5 cellular contexts compared by ENCODE assay signal in the genomic region with DNA sequence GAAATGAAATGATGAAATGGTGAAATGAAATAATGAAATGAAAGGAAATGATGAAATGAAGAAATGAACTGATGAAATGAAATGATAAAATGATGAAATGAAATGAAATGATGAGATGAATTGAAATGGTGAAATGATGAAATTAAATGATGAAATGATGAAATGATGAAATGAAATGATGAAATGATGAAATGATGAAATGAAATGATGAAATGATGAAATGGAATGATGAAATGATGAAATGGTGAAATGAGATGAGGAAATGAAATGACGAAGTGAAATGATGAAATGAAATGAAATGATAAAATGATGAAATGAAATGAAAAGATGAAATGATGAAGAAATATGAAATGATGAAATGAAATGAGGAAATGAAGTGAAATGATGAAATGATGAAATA. TPM values are rescaled to one million over a fixed set of nuclear protein-coding genes. Genes with fewer than 3 reads are reported as not detected.
"Had no signal": no experiment of that assay in that cellular context is flagged by ENCODE, and none has a peak within 500 bp of the region (broad histone marks: within the 10 kb centered on the region; RNA-seq: fewer than 3 reads in every experiment).

No MANE protein-coding gene starts in this region.

RNA-seq across cellular contexts. Expression of gene TP53TG3D, which starts 28.8 kb away (rescaled TPM):
- total RNA-seq: activated T-helper 17 cell treated with anti-CD3 and anti-CD28 coated beads, Interleukin-2, amount 50 U/mL, for 72 hours; aorta; M059J; PC-3; SJSA1 had no signal
